In genomic region chr15:52005748-52006701, GRCh38 we compare ENCODE assay signal across 8 cellular contexts. TPM values are rescaled to one million over a fixed set of nuclear protein-coding genes. Genes with fewer than 3 reads are reported as not detected.
DNase-seq lines count a peak whose midpoint lies in the region; ATAC-seq, FAIRE-seq and TF ChIP-seq lines count a peak whose summit lies in the region.

No MANE protein-coding gene starts in this region.

- H3K27ac Mint-ChIP-seq in astrocyte (ENCODE audit: unreplicated experiment): peak overlapping the region; percentile 83

- H3K4me2 ChIP-seq in BLaER1 treated with 17β-estradiol and CSF1 and Interleukin-3, amounts not matched to agents 10 nM and 100 nM: peak overlapping the region; percentile 40 to 84 (median 65); a peak in 21 of 22 replicates
- H3K4me2 ChIP-seq in astrocyte (ENCODE audit: low read length): peak overlapping the region; percentile 16

- H3K4me3 ChIP-seq in BLaER1 treated with 17β-estradiol and CSF1 and Interleukin-3, amounts not matched to agents 10 nM and 100 nM: no peak overlapping the region
- H3K4me3 ChIP-seq in astrocyte (ENCODE audit: insufficient read depth, low read depth, low read length): no peak overlapping the region

- H3K27me3 Mint-ChIP-seq in astrocyte (ENCODE audit: low read depth, unreplicated experiment): no peaks in the 10 kb centered on the region

- H3K4me1 ChIP-seq in BLaER1 treated with 17β-estradiol and CSF1 and Interleukin-3, amounts not matched to agents 10 nM and 100 nM: peaks cover 14 to 44% (median 25%) of the 10 kb centered on the region in 10 experiments
- peaks cover 14% of the 10 kb centered on the region for H3K4me1 ChIP-seq in astrocyte (ENCODE audit: insufficient read depth, low read length)

- ATAC-seq in GM19372 (IDR thresholded peaks at IDR 0.05; ENCODE audit: low read depth, unreplicated experiment) (peak; percentile 63), HG03354 (IDR thresholded peaks at IDR 0.05; ENCODE audit: poor library complexity, severe bottlenecking, unreplicated experiment) (peak; percentile 72)

- no peaks in the 10 kb centered on the region for H3K9me3 Mint-ChIP-seq in astrocyte (ENCODE audit: unreplicated experiment)

- no peaks in the 10 kb centered on the region for H3K27me3 ChIP-seq in BLaER1 treated with 17β-estradiol and CSF1 and Interleukin-3, amounts not matched to agents 10 nM and 100 nM
- H3K27me3 ChIP-seq in astrocyte (ENCODE audit: insufficient read depth, low read length): no peaks in the 10 kb centered on the region

- DNase-seq in astrocyte (ENCODE audit: low read depth) (peak; percentile 82), stromal cell of bone marrow (ENCODE audit: low read depth) (peak; percentile 37), glomerular visceral epithelial cell (ENCODE audit: extremely low spot score) (no peak), NCI-H774 (lab: John Stamatoyannopoulos, UW) (no peak)
- no peak for DNase-seq in stimulated activated CD8-positive, alpha-beta memory T cell treated with anti-CD3 and anti-CD28 coated beads, Interleukin-4, amount 100 ng/mL, for 48 hours

- H3K9ac ChIP-seq in BLaER1 treated with 17β-estradiol and CSF1 and Interleukin-3, amounts not matched to agents 10 nM and 100 nM: no peak overlapping the region
- H3K9ac ChIP-seq in astrocyte (ENCODE audit: low read length): no peak overlapping the region

- no peaks in the 10 kb centered on the region for H3K36me3 Mint-ChIP-seq in astrocyte (ENCODE audit: low read depth, unreplicated experiment)

- peaks cover 0 to 19% (median 5%) of the 10 kb centered on the region in 11 experiments; a peak in 7 of 22 replicates for H3K9me3 ChIP-seq in BLaER1 treated with 17β-estradiol and CSF1 and Interleukin-3, amounts not matched to agents 10 nM and 100 nM (replicated peaks in 1 of 11)
- H3K9me3 ChIP-seq in astrocyte (ENCODE audit: insufficient read depth, low read depth, low read length): no peaks in the 10 kb centered on the region

- H3K27ac ChIP-seq in BLaER1 treated with 17β-estradiol and CSF1 and Interleukin-3, amounts not matched to agents 10 nM and 100 nM: peak overlapping the region in 4 of 11 experiments; percentile 28 to 35 (median 32); a peak in 3 of 22 replicates
- no peak overlapping the region for H3K27ac ChIP-seq in astrocyte (ENCODE audit: low read depth, low read length)

- H2AFZ ChIP-seq in astrocyte (ENCODE audit: low read depth, low read length): no peak overlapping the region

- no peaks in the 10 kb centered on the region for H3K36me3 ChIP-seq in BLaER1 treated with 17β-estradiol and CSF1 and Interleukin-3, amounts not matched to agents 10 nM and 100 nM
- no peaks in the 10 kb centered on the region for H3K36me3 ChIP-seq in astrocyte (ENCODE audit: insufficient read depth, low read length)

- H4K20me1 ChIP-seq in BLaER1 treated with 17β-estradiol and CSF1 and Interleukin-3, amounts not matched to agents 10 nM and 100 nM: no peaks in the 10 kb centered on the region
- H4K20me1 ChIP-seq in astrocyte (ENCODE audit: insufficient read depth, low read length): no peaks in the 10 kb centered on the region

- TF ChIP-seq CTCF in astrocyte (IDR thresholded peaks at IDR 0.05; ENCODE audit: insufficient read depth, low read depth, low read length): no peak

- no peaks in the 10 kb centered on the region for H3K79me2 ChIP-seq in astrocyte (ENCODE audit: insufficient read depth, low read length)

- peaks cover 20% of the 10 kb centered on the region for H3K4me1 Mint-ChIP-seq in astrocyte (ENCODE audit: low read depth, unreplicated experiment)

- H3K4me3 Mint-ChIP-seq in astrocyte (ENCODE audit: unreplicated experiment): no peak overlapping the region

- peak; percentile 17 for FAIRE-seq in astrocyte (lab: Jason Lieb, UNC)

RNA-seq across cellular contexts. Expression of gene MAPK6, which starts 13.0 kb away (rescaled TPM):
- total RNA-seq in astrocyte: 96.6 and 98.2 TPM in 2 replicates

RNA-seq across cellular contexts. Expression of gene LEO1, which starts 34.4 kb away (rescaled TPM):
- total RNA-seq in astrocyte: 24.1 and 25.5 TPM in 2 replicates

Comparison
In these comparisons a context has a peak if more than half of its experiments do, and no peak if none do; other contexts are left out.
1. DNase-seq: peak in astrocyte (single experiment) and stromal cell of bone marrow (single experiment); none in stimulated activated CD8-positive, alpha-beta memory T cell treated with anti-CD3 and anti-CD28 coated beads, Interleukin-4, amount 100 ng/mL, for 48 hours (single experiment), glomerular visceral epithelial cell (single experiment) and NCI-H774 (single experiment).